ENCODE assay signal across 14 cellular contexts in genomic region chr16:24771132-24771778, GRCh38. TPM values are rescaled to one million over a fixed set of nuclear protein-coding genes. Genes with fewer than 3 reads are reported as not detected.
DNase-seq lines count a peak whose midpoint lies in the region; ATAC-seq, FAIRE-seq and TF ChIP-seq lines count a peak whose summit lies in the region.
"Had no signal": no experiment of that assay in that cellular context is flagged by ENCODE, and none has a peak within 500 bp of the region (broad histone marks: within the 10 kb centered on the region; RNA-seq: fewer than 3 reads in every experiment).

No MANE protein-coding gene starts in this region.

- no peak for FAIRE-seq in GM12892 (lab: Jason Lieb, UNC)

- H3K9me3 Mint-ChIP-seq in CD4-positive, alpha-beta memory T cell: no peaks in the 10 kb centered on the region
- no peaks in the 10 kb centered on the region for H3K9me3 Mint-ChIP-seq in memory B cell

- no peak for TF ChIP-seq POLR2A in GM12892 (IDR thresholded peaks at IDR 0.05; ENCODE audit: low read depth, low read length)

- H3K9ac ChIP-seq in adipocyte (ENCODE audit: low read length): no peak overlapping the region
- H3K9ac ChIP-seq: parathyroid adenoma had no signal

- ATAC-seq in memory B cell (ENCODE audit: low read depth) (no peak), HG03439 (IDR thresholded peaks at IDR 0.05; ENCODE audit: unreplicated experiment) (no peak)

- peaks cover 10% of the 10 kb centered on the region for H3K36me3 ChIP-seq in CD4-positive, alpha-beta memory T cell (ENCODE audit: insufficient read depth, low read length)
- H3K36me3 ChIP-seq in adipocyte (ENCODE audit: control insufficient read depth, insufficient read depth, low read length, severe bottlenecking): peaks cover 50% of the 10 kb centered on the region

- no peak for DNase-seq in CD4-positive, alpha-beta memory T cell
- DNase-seq in HCEC 1CT: peak; percentile 47
- peak; percentile 54 for DNase-seq in adipocyte (ENCODE audit: low read depth)
- no peak for DNase-seq in memory B cell (ENCODE audit: low spot score in 2 of 2)
- DNase-seq in stimulated activated CD4-positive, alpha-beta T cell treated with anti-CD3 and anti-CD28 coated beads, Interleukin-2, amount 100 ng/mL, for 24 hours: no peak
- DNase-seq in NCI-H1048 (lab: John Stamatoyannopoulos, UW): no peak
- DNase-seq in GM12892 (ENCODE audit: insufficient read length): no peak
- DNase-seq: activated CD4-positive, alpha-beta T cell treated with anti-CD3 and anti-CD28 coated beads for 48 hours; H7; NCI-H1930; stimulated activated CD4-positive, alpha-beta T cell treated with anti-CD3 and anti-CD28 coated beads, Interleukin-2, amount 100 ng/mL, for 48 hours had no signal

- H3K27me3 ChIP-seq in CD4-positive, alpha-beta memory T cell (ENCODE audit: insufficient read depth, low read length): no peaks in the 10 kb centered on the region
- H3K27me3 ChIP-seq in adipocyte (replicated peaks; ENCODE audit: control insufficient read depth, insufficient read depth, low read length): no peaks in the 10 kb centered on the region
- H3K27me3 ChIP-seq: hepatocyte had no signal

- no peak overlapping the region for H3K4me3 Mint-ChIP-seq in CD4-positive, alpha-beta memory T cell
- H3K4me3 Mint-ChIP-seq in memory B cell: no peak overlapping the region

- H3K27me3 Mint-ChIP-seq in CD4-positive, alpha-beta memory T cell: no peaks in the 10 kb centered on the region
- no peaks in the 10 kb centered on the region for H3K27me3 Mint-ChIP-seq in memory B cell

- POLR2A ChIA-PET in CD4-positive, alpha-beta memory T cell (lab: Charles Lee; ENCODE audit: partially characterized antibody): no interaction called here

- peaks cover 35 to 46% (median 41%) of the 10 kb centered on the region in 4 donors for H3K4me1 Mint-ChIP-seq in CD4-positive, alpha-beta memory T cell
- H3K4me1 Mint-ChIP-seq in memory B cell: peaks cover 18% of the 10 kb centered on the region

- intact Hi-C loops in CD4-positive, alpha-beta memory T cell (cut with micrococcal nuclease): no loop called here

- peaks cover 14 to 40% of the 10 kb centered on the region in 2 donors for H3K36me3 Mint-ChIP-seq in CD4-positive, alpha-beta memory T cell
- peaks cover 18% of the 10 kb centered on the region for H3K36me3 Mint-ChIP-seq in memory B cell

- CTCF ChIA-PET in CD4-positive, alpha-beta memory T cell (lab: Charles Lee; ENCODE audit: partially characterized antibody): no interaction called here

- peak overlapping the region in 5 of 7 donors; percentile 12 to 77 (median 55) for H3K27ac Mint-ChIP-seq in CD4-positive, alpha-beta memory T cell
- H3K27ac Mint-ChIP-seq in memory B cell: peak overlapping the region; percentile 50

- H3K4me1 ChIP-seq in CD4-positive, alpha-beta memory T cell (ENCODE audit: insufficient read depth, low read length): peaks cover 35% of the 10 kb centered on the region
- H3K4me1 ChIP-seq in adipocyte (ENCODE audit: control insufficient read depth, insufficient read depth, low read length): peaks cover 26% of the 10 kb centered on the region

- H3K4me3 ChIP-seq in CD4-positive, alpha-beta memory T cell (ENCODE audit: low read length in 2 of 2): no peak overlapping the region
- H3K4me3 ChIP-seq in adipocyte (ENCODE audit: low read length): no peak overlapping the region
- H3K4me3 ChIP-seq: hepatocyte had no signal

- no peak overlapping the region for H3K27ac ChIP-seq in CD4-positive, alpha-beta memory T cell (ENCODE audit: low read depth, low read length)
- H3K27ac ChIP-seq: hepatocyte, parathyroid adenoma had no signal

- H3K9me3 ChIP-seq in CD4-positive, alpha-beta memory T cell (ENCODE audit: control insufficient read depth in 1 of 2, low read length in 2 of 2): no peaks in the 10 kb centered on the region
- H3K9me3 ChIP-seq in adipocyte (ENCODE audit: control insufficient read depth, low read length): no peaks in the 10 kb centered on the region

RNA-seq across cellular contexts. Expression of gene TNRC6A, which starts 41.8 kb away (rescaled TPM):
- total RNA-seq in CD4-positive, alpha-beta memory T cell: 100 to 1,000 TPM in 1 of 2 experiments, 10 to 100 TPM in 1; 99.3 to 103 TPM
- polyA plus RNA-seq in CD4-positive, alpha-beta memory T cell: 10 to 100 TPM in 1 of 2 donors, under 1 TPM in 1; 0.88 to 27.3 TPM
- 12.4 TPM for polyA plus RNA-seq in GM12892 (2012; ENCODE audit: missing spikeins)

Comparison
In these comparisons a context has a peak if more than half of its experiments do, and no peak if none do; other contexts are left out.
1. DNase-seq: peak in HCEC 1CT (single experiment) and adipocyte (single experiment); none in CD4-positive, alpha-beta memory T cell (0 of 5), memory B cell (0 of 2), stimulated activated CD4-positive, alpha-beta T cell treated with anti-CD3 and anti-CD28 coated beads, Interleukin-2, amount 100 ng/mL, for 24 hours (0 of 2), NCI-H1048 (single experiment) and GM12892 (single experiment).